ENCODE assay signal across 32 cellular contexts in the genomic region with DNA sequence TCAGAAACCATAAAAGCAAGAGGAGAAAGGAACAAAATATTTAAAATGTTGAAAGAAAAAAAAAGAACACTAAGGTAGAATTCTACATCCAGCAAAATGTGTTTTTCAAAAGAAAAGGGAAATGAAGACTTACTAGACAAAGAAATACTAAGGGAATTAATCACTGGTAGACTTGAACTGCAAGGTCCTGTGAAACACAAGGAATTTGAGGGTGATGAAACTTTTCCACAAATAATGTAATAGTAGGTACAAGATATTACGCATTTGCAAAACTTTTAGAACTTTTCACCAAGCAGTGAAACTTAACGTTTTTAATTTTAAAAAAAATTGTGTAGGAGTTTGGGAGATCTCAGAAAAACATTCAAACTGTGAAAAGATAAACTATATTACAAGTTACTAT.
"Had no signal": no experiment of that assay in that cellular context is flagged by ENCODE, and none has a peak within 500 bp of the region (broad histone marks: within the 10 kb centered on the region; RNA-seq: fewer than 3 reads in every experiment).

No MANE protein-coding gene starts in this region.

- H3K27ac ChIP-seq: WERI-Rb-1 had no signal

- H3K36me3 Mint-ChIP-seq: activated naive CD4-positive, alpha-beta T cell treated with anti-CD3 and anti-CD28 coated beads, Interleukin-2, amount 50 U/mL, for 24 hours; activated naive CD8-positive, alpha-beta T cell treated with anti-CD3 and anti-CD28 coated beads, Interleukin-2, amount 10 ng/mL, durations not matched to agents 7 days and 5 days; brain; IgD-negative memory B cell had no signal

- H3K36me3 ChIP-seq: MG63, WERI-Rb-1 had no signal

- H3K27ac Mint-ChIP-seq: activated CD4-positive, alpha-beta T cell treated with anti-CD3 and anti-CD28 coated beads, Interleukin-2, amount 10 ng/mL, durations not matched to agents 24 days and 14 days; activated CD8-positive, alpha-beta T cell treated with anti-CD3 and anti-CD28 coated beads, Interleukin-2, amount 10 ng/mL, durations not matched to agents 7 days and 5 days; activated naive CD4-positive, alpha-beta T cell treated with anti-CD3 and anti-CD28 coated beads, Interleukin-2, amount 50 U/mL, for 24 hours; activated naive CD8-positive, alpha-beta T cell treated with anti-CD3 and anti-CD28 coated beads, Interleukin-2, amount 10 ng/mL, durations not matched to agents 7 days and 5 days; activated T-cell treated with anti-CD3 and anti-CD28 coated beads, Interleukin-2, amount 50 U/mL, for 24 hours; activated T-helper 2 cell treated with anti-CD3 and anti-CD28 coated beads, Interferon-gamma antibody, Interleukin-2, Interleukin-4, amounts not matched to agents 10 μg/mL and 5 μg/mL and 100 μg/mL, durations not matched to agents 14 hours and 24 hours and 36 hours; brain; IgD-negative memory B cell had no signal

- H3K27me3 Mint-ChIP-seq: activated CD4-positive, alpha-beta T cell treated with anti-CD3 and anti-CD28 coated beads, Interleukin-2, amount 10 ng/mL, durations not matched to agents 24 days and 14 days; activated naive CD4-positive, alpha-beta T cell treated with anti-CD3 and anti-CD28 coated beads, Interleukin-2, amount 50 U/mL, for 24 hours; activated naive CD8-positive, alpha-beta T cell treated with anti-CD3 and anti-CD28 coated beads, Interleukin-2, amount 10 ng/mL, durations not matched to agents 7 days and 5 days; activated T-cell treated with anti-CD3 and anti-CD28 coated beads, Interleukin-2, amount 50 U/mL, for 24 hours; brain; IgD-negative memory B cell had no signal

- DNase-seq: activated CD4-positive, alpha-beta T cell treated with anti-CD3 and anti-CD28 coated beads for 1 hour; activated CD4-positive, alpha-beta T cell treated with anti-CD3 and anti-CD28 coated beads, Interleukin-2, amount 10 ng/mL, durations not matched to agents 24 days and 14 days; activated CD4-positive, alpha-beta T cell treated with anti-CD3 and anti-CD28 coated beads, Interleukin-2, amount 50 U/mL, for 4 hours; activated CD4-positive, CD25-positive, alpha-beta regulatory T cell; activated CD8-positive, alpha-beta T cell treated with anti-CD3 and anti-CD28 coated beads, Interleukin-2, amount 10 ng/mL, durations not matched to agents 7 days and 5 days; activated gamma-delta T cell; activated naive CD4-positive, alpha-beta T cell treated with Interleukin-2 at 50 U/mL for 16 hours; activated naive CD8-positive, alpha-beta T cell treated with anti-CD3 and anti-CD28 coated beads, Interleukin-2, amount 10 ng/mL, durations not matched to agents 7 days and 5 days; activated T-cell treated with anti-CD3 and anti-CD28 coated beads, Interleukin-2, amount 50 U/mL, for 24 hours; central memory CD4-positive, alpha-beta T cell; Karpas-422; KBM-7; MG63; NCI-H1048; NCI-H1105 treated with DMSO at 0.1 percent for 48 hours; NCI-H1436 treated with DMSO at 0.1 percent for 48 hours; NCI-H1694 treated with DMSO at 0.1 percent for 48 hours; NCI-H2029; NCI-H345; NCI-H524 treated with DMSO at 0.1 percent for 48 hours; SIG-M5; SW 1271; T-helper 1 cell; T-helper 2 cell; T-helper 9 cell; WERI-Rb-1 had no signal

- H3K4me3 ChIP-seq: MG63 had no signal

- ATAC-seq: activated CD8-positive, alpha-beta T cell treated with anti-CD3 and anti-CD28 coated beads, Interleukin-2, amount 10 ng/mL, durations not matched to agents 7 days and 5 days; Panc1; SK-N-SH treated with all-trans-retinoic acid at 6 μM for 48 hours had no signal

- H3K9me3 Mint-ChIP-seq: activated CD4-positive, alpha-beta T cell treated with anti-CD3 and anti-CD28 coated beads, Interleukin-2, amount 10 ng/mL, durations not matched to agents 24 days and 14 days; activated naive CD4-positive, alpha-beta T cell treated with anti-CD3 and anti-CD28 coated beads, Interleukin-2, amount 50 U/mL, for 24 hours; activated naive CD8-positive, alpha-beta T cell treated with anti-CD3 and anti-CD28 coated beads, Interleukin-2, amount 10 ng/mL, durations not matched to agents 7 days and 5 days; activated T-helper 2 cell treated with anti-CD3 and anti-CD28 coated beads, Interferon-gamma antibody, Interleukin-2, Interleukin-4, amounts not matched to agents 10 μg/mL and 5 μg/mL and 100 μg/mL, durations not matched to agents 14 hours and 24 hours and 36 hours had no signal

- H3K9me3 ChIP-seq: MG63 had no signal

- H3K4me3 Mint-ChIP-seq: activated CD4-positive, alpha-beta T cell treated with anti-CD3 and anti-CD28 coated beads, Interleukin-2, amount 10 ng/mL, durations not matched to agents 24 days and 14 days; activated CD8-positive, alpha-beta T cell treated with anti-CD3 and anti-CD28 coated beads, Interleukin-2, amount 10 ng/mL, durations not matched to agents 7 days and 5 days; activated naive CD4-positive, alpha-beta T cell treated with anti-CD3 and anti-CD28 coated beads, Interleukin-2, amount 50 U/mL, for 24 hours; activated naive CD8-positive, alpha-beta T cell treated with anti-CD3 and anti-CD28 coated beads, Interleukin-2, amount 10 ng/mL, durations not matched to agents 7 days and 5 days; activated T-cell treated with anti-CD3 and anti-CD28 coated beads, Interleukin-2, amount 50 U/mL, for 24 hours; brain; IgD-negative memory B cell had no signal

- H3K4me1 Mint-ChIP-seq: activated CD4-positive, alpha-beta T cell treated with anti-CD3 and anti-CD28 coated beads, Interleukin-2, amount 10 ng/mL, durations not matched to agents 24 days and 14 days; activated naive CD4-positive, alpha-beta T cell treated with anti-CD3 and anti-CD28 coated beads, Interleukin-2, amount 50 U/mL, for 24 hours; activated naive CD8-positive, alpha-beta T cell treated with anti-CD3 and anti-CD28 coated beads, Interleukin-2, amount 10 ng/mL, durations not matched to agents 7 days and 5 days; brain; IgD-negative memory B cell had no signal

- H3K27me3 ChIP-seq: MG63 had no signal
